In the genomic region with DNA sequence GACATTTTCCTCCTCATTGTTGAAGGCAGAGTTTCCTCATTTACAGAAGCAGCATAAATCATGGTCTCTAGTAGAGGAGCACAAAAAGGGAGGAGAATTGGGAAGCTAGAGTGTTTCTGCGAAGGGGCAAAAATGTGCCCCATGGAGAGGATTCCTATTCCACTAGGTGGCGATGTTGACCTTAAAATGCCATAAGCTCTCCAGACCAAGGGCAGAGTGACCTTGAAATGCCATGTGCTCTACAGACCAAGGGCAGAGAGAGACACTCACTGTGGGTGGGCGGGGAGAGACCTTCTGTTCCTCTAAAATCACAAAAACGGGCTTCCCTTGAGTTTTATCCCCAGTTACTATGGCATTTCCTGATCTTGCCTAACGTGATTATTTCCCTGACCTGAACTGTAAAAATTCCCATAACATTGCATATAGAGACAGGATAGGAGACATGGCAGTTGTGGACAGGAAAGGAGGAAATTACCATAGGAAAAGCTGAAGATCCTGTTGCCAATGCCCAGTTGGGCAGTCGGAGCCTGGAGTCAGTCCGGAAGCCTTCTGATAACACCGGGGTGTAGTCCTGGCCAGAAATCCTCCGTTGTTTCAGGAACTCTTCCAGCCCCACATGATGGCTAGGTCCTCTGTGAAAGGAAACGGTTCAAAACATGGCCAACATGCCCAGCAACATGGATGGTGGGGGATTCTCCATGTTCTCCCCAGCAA, we compare ENCODE assay signal across 1 cellular context.
TF ChIP-seq lines count a peak whose summit lies in the region.

No MANE protein-coding gene starts in this region.

TF ChIP-seq in GM23338, 12 proteins besides CTCF, POLR2A, EP300 and RAD21 (continued from another document):
- TF ChIP-seq EZH2 (IDR thresholded peaks at IDR 0.05; ENCODE audit: low read depth, unreplicated experiment) (no peak), POLR2AphosphoS5 (IDR thresholded peaks at IDR 0.05; ENCODE audit: low read depth) (no peak), ETS1 (IDR thresholded peaks at IDR 0.05) (no peak), CREB1 (CRISPR knock-in tag; IDR thresholded peaks at IDR 0.05; ENCODE audit: low read depth) (no peak), ZNF331 (CRISPR knock-in tag; IDR thresholded peaks at IDR 0.05; ENCODE audit: low read depth) (no peak), JUNB (IDR thresholded peaks at IDR 0.05; ENCODE audit: unreplicated experiment) (no peak)
- TF ChIP-seq, protein P1, sequence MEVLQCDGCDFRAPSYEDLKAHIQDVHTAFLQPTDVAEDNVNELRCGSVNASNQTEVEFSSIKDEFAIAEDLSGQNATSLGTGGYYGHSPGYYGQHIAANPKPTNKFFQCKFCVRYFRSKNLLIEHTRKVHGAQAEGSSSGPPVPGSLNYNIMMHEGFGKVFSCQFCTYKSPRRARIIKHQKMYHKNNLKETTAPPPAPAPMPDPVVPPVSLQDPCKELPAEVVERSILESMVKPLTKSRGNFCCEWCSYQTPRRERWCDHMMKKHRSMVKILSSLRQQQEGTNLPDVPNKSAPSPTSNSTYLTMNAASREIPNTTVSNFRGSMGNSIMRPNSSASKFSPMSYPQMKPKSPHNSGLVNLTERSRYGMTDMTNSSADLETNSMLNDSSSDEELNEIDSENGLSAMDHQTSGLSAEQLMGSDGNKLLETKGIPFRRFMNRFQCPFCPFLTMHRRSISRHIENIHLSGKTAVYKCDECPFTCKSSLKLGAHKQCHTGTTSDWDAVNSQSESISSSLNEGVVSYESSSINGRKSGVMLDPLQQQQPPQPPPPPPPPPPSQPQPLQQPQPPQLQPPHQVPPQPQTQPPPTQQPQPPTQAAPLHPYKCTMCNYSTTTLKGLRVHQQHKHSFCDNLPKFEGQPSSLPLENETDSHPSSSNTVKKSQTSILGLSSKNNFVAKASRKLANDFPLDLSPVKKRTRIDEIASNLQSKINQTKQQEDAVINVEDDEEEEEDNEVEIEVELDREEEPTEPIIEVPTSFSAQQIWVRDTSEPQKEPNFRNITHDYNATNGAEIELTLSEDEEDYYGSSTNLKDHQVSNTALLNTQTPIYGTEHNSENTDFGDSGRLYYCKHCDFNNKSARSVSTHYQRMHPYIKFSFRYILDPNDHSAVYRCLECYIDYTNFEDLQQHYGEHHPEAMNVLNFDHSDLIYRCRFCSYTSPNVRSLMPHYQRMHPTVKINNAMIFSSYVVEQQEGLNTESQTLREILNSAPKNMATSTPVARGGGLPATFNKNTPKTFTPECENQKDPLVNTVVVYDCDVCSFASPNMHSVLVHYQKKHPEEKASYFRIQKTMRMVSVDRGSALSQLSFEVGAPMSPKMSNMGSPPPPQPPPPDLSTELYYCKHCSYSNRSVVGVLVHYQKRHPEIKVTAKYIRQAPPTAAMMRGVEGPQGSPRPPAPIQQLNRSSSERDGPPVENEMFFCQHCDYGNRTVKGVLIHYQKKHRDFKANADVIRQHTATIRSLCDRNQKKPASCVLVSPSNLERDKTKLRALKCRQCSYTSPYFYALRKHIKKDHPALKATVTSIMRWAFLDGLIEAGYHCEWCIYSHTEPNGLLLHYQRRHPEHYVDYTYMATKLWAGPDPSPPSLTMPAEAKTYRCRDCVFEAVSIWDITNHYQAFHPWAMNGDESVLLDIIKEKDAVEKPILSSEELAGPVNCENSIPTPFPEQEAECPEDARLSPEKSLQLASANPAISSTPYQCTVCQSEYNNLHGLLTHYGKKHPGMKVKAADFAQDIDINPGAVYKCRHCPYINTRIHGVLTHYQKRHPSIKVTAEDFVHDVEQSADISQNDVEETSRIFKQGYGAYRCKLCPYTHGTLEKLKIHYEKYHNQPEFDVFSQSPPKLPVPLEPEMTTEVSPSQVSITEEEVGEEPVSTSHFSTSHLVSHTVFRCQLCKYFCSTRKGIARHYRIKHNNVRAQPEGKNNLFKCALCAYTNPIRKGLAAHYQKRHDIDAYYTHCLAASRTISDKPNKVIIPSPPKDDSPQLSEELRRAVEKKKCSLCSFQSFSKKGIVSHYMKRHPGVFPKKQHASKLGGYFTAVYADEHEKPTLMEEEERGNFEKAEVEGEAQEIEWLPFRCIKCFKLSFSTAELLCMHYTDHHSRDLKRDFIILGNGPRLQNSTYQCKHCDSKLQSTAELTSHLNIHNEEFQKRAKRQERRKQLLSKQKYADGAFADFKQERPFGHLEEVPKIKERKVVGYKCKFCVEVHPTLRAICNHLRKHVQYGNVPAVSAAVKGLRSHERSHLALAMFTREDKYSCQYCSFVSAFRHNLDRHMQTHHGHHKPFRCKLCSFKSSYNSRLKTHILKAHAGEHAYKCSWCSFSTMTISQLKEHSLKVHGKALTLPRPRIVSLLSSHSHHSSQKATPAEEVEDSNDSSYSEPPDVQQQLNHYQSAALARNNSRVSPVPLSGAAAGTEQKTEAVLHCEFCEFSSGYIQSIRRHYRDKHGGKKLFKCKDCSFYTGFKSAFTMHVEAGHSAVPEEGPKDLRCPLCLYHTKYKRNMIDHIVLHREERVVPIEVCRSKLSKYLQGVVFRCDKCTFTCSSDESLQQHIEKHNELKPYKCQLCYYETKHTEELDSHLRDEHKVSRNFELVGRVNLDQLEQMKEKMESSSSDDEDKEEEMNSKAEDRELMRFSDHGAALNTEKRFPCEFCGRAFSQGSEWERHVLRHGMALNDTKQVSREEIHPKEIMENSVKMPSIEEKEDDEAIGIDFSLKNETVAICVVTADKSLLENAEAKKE (CRISPR knock-in tag; IDR thresholded peaks at IDR 0.05) = no peak
